In the genomic region with DNA sequence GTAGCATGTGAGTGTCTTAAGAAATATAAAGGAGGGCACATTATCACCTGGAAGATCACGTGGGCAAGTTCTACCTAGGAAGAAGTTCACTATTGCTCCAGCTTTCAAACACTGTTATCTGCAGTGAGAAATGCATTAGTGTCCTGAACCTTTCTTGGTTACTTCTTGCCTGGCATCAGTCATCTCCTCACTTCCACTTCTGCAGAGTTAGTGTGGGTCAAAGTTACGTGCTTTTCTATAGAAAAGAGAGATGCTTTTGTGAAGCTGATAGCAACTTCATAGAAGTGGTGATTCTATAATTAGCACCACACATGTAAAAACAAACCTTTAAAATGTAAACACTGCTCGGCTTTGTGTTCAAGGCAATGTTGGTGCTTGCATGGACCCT, we compare ENCODE assay signal across 9 cellular contexts. TPM values are rescaled to one million over a fixed set of nuclear protein-coding genes. Genes with fewer than 3 reads are reported as not detected.
DNase-seq lines count a peak whose midpoint lies in the region; ATAC-seq and TF ChIP-seq lines count a peak whose summit lies in the region.
"Had no signal": no experiment of that assay in that cellular context is flagged by ENCODE, and none has a peak within 500 bp of the region (broad histone marks: within the 10 kb centered on the region; RNA-seq: fewer than 3 reads in every experiment).

No MANE protein-coding gene starts in this region.

- DNase-seq in activated naive CD4-positive, alpha-beta T cell treated with anti-CD3 and anti-CD28 coated beads for 36 hours, result no peak
- no peak for DNase-seq in activated naive CD4-positive, alpha-beta T cell treated with Interleukin-2 at 50 U/mL for 16 hours
- DNase-seq in adipocyte (ENCODE audit: low read depth) (no peak), thoracic aorta (ENCODE audit: low spot score) (no peak), hippocampal formation (lab: John Stamatoyannopoulos, UW) (no peak), RWPE1 (ENCODE audit: low spot score) (no peak), A172 (ENCODE audit: low spot score) (no peak)
- DNase-seq: NCI-H748 treated with DMSO at 0.1 percent for 48 hours had no signal

- no peaks in the 10 kb centered on the region for H3K9me3 Mint-ChIP-seq in activated naive CD4-positive, alpha-beta T cell treated with anti-CD3 and anti-CD28 coated beads for 36 hours

- H3K36me3 ChIP-seq in adipocyte (ENCODE audit: control insufficient read depth, insufficient read depth, low read length, severe bottlenecking) (peaks cover 25% of the 10 kb centered on the region), mesodermal cell (ENCODE audit: control insufficient read depth, insufficient read depth, low read length) (peaks cover 79% of the 10 kb centered on the region), thoracic aorta (peaks cover 4% of the 10 kb centered on the region)

- peak overlapping the region; percentile 60 for H3K4me3 Mint-ChIP-seq in activated naive CD4-positive, alpha-beta T cell treated with anti-CD3 and anti-CD28 coated beads for 36 hours

- POLR2A ChIA-PET in RWPE1 (lab: Yijun Ruan, JAX; ENCODE audit: low non-redundant PET), result no interaction called here

- ATAC-seq in thoracic aorta (ENCODE audit: insufficient number of reproducible peaks, low FRiP score, low read depth), result no peak

- H3K27ac ChIP-seq in mesodermal cell (ENCODE audit: low read depth, low read length, severe bottlenecking), result peak overlapping the region; percentile 94
- H3K27ac ChIP-seq in thoracic aorta, result peak overlapping the region; percentile 83 to 89
- H3K27ac ChIP-seq in RWPE1, result no peak overlapping the region

- H3K4me1 Mint-ChIP-seq in activated naive CD4-positive, alpha-beta T cell treated with anti-CD3 and anti-CD28 coated beads for 36 hours (ENCODE audit: low read depth), result peaks cover 76% of the 10 kb centered on the region

- H3K9me3 ChIP-seq in adipocyte (ENCODE audit: control insufficient read depth, low read length) (no peaks in the 10 kb centered on the region), mesodermal cell (ENCODE audit: control insufficient read depth, low read length) (no peaks in the 10 kb centered on the region), thoracic aorta (no peaks in the 10 kb centered on the region)

- peak overlapping the region; percentile 34 for H3K9ac ChIP-seq in adipocyte (ENCODE audit: low read length)

- H3K27me3 Mint-ChIP-seq in activated naive CD4-positive, alpha-beta T cell treated with anti-CD3 and anti-CD28 coated beads for 36 hours (ENCODE audit: low read depth), result no peaks in the 10 kb centered on the region

- TF ChIP-seq CTCF in thoracic aorta (IDR thresholded peaks at IDR 0.05) (no peak), RWPE1 (conservative IDR thresholded peaks at IDR 0.05; ENCODE audit: low read depth) (no peak)

- peak overlapping the region; percentile 92 for H3K27ac Mint-ChIP-seq in activated naive CD4-positive, alpha-beta T cell treated with anti-CD3 and anti-CD28 coated beads for 36 hours

- peaks cover 50% of the 10 kb centered on the region for H3K36me3 Mint-ChIP-seq in activated naive CD4-positive, alpha-beta T cell treated with anti-CD3 and anti-CD28 coated beads for 36 hours (ENCODE audit: low read depth)

- H3K27me3 ChIP-seq in adipocyte (replicated peaks; ENCODE audit: control insufficient read depth, insufficient read depth, low read length) (no peaks in the 10 kb centered on the region), thoracic aorta (replicated peaks; ENCODE audit: insufficient read depth) (no peaks in the 10 kb centered on the region)

- WGBS in mesodermal cell (ENCODE audit: insufficient coverage in 2 of 2), 2 experiments, result 63 to 100% methylated on average over 1 to 2 of the region's 3 CpGs

- CTCF ChIA-PET in activated naive CD4-positive, alpha-beta T cell treated with anti-CD3 and anti-CD28 coated beads for 36 hours (lab: Charles Lee), result interaction anchor here (0.6 to 3.5 kb wide), 6 partner anchors 9 to 217 kb away, joined by 3 to 22 read pairs (median 3); no protein-coding TSS in a partner anchor
- CTCF ChIA-PET in RWPE1 (lab: Yijun Ruan, JAX), result no interaction called here

- H3K4me1 ChIP-seq in adipocyte (ENCODE audit: control insufficient read depth, insufficient read depth, low read length) (peaks cover 52% of the 10 kb centered on the region), mesodermal cell (ENCODE audit: control insufficient read depth, insufficient read depth, low read length, poor library complexity, severe bottlenecking) (peaks cover 54% of the 10 kb centered on the region), thoracic aorta (ENCODE audit: control insufficient read depth in 1 of 2, low read depth in 2 of 2) (peaks cover 72 to 87% of the 10 kb centered on the region in 2 donors)

- intact Hi-C loops in activated naive CD4-positive, alpha-beta T cell treated with anti-CD3 and anti-CD28 coated beads for 36 hours (cut with micrococcal nuclease), result no loop called here

- H3K4me3 ChIP-seq in adipocyte (ENCODE audit: low read length), result peak overlapping the region; percentile 1
- H3K4me3 ChIP-seq in mesodermal cell (ENCODE audit: extremely low read depth, insufficient read depth, low read length, poor library complexity, severe bottlenecking), result no peak overlapping the region
- H3K4me3 ChIP-seq in thoracic aorta, result peak overlapping the region; percentile 57

RNA-seq across cellular contexts. Expression of gene MRPS6, which starts 57.2 kb away (rescaled TPM):
- 10 to 100 TPM; 78.9 to 80.0 TPM for total RNA-seq in activated naive CD4-positive, alpha-beta T cell treated with anti-CD3 and anti-CD28 coated beads for 36 hours
- 172 TPM for polyA plus RNA-seq in mesodermal cell (2013, experiment 1 of 2)
- 173 TPM for polyA plus RNA-seq in mesodermal cell (2013, experiment 2 of 2)
- total RNA-seq in thoracic aorta, result 10 to 100 TPM; 27.9 to 30.9 TPM
- 55.4 and 62.2 TPM in 2 replicates for total RNA-seq in A172 (2014; rRNA removed; shearing (Covaris generic))

RNA-seq across cellular contexts. Expression of gene SLC5A3, which starts 57.2 kb away (rescaled TPM):
- total RNA-seq in activated naive CD4-positive, alpha-beta T cell treated with anti-CD3 and anti-CD28 coated beads for 36 hours, result 10 to 100 TPM; 21.2 to 21.7 TPM
- polyA plus RNA-seq in mesodermal cell (2013, experiment 1 of 2), result 14.0 TPM
- polyA plus RNA-seq in mesodermal cell (2013, experiment 2 of 2), result 13.7 TPM
- 10 to 100 TPM; 35.2 to 37.2 TPM for total RNA-seq in thoracic aorta
- 21.7 and 22.6 TPM in 2 replicates for total RNA-seq in A172 (2014; rRNA removed; shearing (Covaris generic))
